ENCODE assay signal across 17 cellular contexts in the genomic region with DNA sequence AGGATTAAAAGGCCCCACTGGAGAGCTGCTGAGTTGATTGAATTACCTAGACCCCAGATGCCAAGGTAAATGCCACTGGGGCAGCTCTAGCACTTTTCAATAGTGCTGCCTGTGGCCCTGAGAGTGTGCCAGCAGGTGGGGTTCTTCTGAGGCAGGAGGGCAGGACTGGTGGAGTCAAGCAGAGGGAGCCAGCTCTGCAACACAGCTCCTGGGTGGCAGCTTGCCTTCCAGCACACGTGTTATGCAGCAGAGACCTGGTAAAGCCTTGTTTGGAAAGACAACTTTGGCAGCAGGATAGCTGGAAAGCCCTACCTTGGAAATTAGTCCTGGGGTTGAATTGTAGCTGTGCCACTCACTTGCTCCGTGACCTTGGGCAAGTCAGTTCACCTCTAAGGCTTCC.
DNase-seq lines count a peak whose midpoint lies in the region; ATAC-seq, FAIRE-seq and TF ChIP-seq lines count a peak whose summit lies in the region.
"Had no signal": no experiment of that assay in that cellular context is flagged by ENCODE, and none has a peak within 500 bp of the region (broad histone marks: within the 10 kb centered on the region; RNA-seq: fewer than 3 reads in every experiment).

No MANE protein-coding gene starts in this region.

- H3K27ac Mint-ChIP-seq in T-cell: no peak overlapping the region

- no peak for TF ChIP-seq POLR2A in prostate gland (IDR thresholded peaks at IDR 0.05)

- CTCF ChIA-PET in T-cell (lab: Charles Lee): interaction anchor here in 1 of 2 donors (1.1 kb wide), 1 partner anchor 382 kb away, joined by 3 read pairs; no protein-coding TSS in a partner anchor

- no peak overlapping the region for H3K4me3 ChIP-seq in Jurkat, Clone E6-1 (ENCODE audit: low read length)
- H3K4me3 ChIP-seq in prostate gland: no peak overlapping the region
- H3K4me3 ChIP-seq: MG63, SJCRH30 had no signal

- ATAC-seq in T-cell (replicated peaks in 1 of 4) (peak in 1 of 4 experiments; percentile 57), HG03135 (IDR thresholded peaks at IDR 0.05; ENCODE audit: unreplicated experiment) (no peak)
- ATAC-seq: esophagus mucosa had no signal

- H3K4me1 ChIP-seq in prostate gland (replicated peaks): peaks cover 2% of the 10 kb centered on the region
- H3K4me1 ChIP-seq: BE2C had no signal

- no peak overlapping the region for H3K4me3 Mint-ChIP-seq in T-cell

- TF ChIP-seq CTCF in prostate gland (IDR thresholded peaks at IDR 0.05): peak in 1 of 4 experiments; percentile 18

- peaks cover 4 to 5% of the 10 kb centered on the region in 2 donors for H3K27me3 Mint-ChIP-seq in T-cell

- no peak for FAIRE-seq in RCC 7860 (lab: Jason Lieb, UNC)
- FAIRE-seq: TTC549, urothelium cell line had no signal

- peak; percentile 15 for DNase-seq in activated CD8-positive, alpha-beta memory T cell treated with anti-CD3 and anti-CD28 coated beads, Interleukin-2, amount 50 U/mL, for 4 hours
- no peak for DNase-seq in activated CD8-positive, alpha-beta memory T cell treated with anti-CD3 and anti-CD28 coated beads, Interleukin-2, amount 50 U/mL, for 48 hours
- DNase-seq in Jurkat, Clone E6-1 (ENCODE audit: low read depth, low spot score): peak; percentile 62
- DNase-seq in T-cell (peak in 25 of 34 experiments; percentile 0 to 32 (median 5)), prostate gland (ENCODE audit: low spot score) (peak; percentile 34), RCC 7860 (ENCODE audit: low spot score) (no peak), midbrain (lab: John Stamatoyannopoulos, UW) (no peak)
- DNase-seq: BE2C; cortex of kidney; DMS79 treated with DMSO at 0.1 percent for 48 hours; MG63; stimulated activated CD4-positive, alpha-beta T cell treated with anti-CD3 and anti-CD28 coated beads, Interleukin-4, amount 100 ng/mL, for 24 hours had no signal

- no peaks in the 10 kb centered on the region for H3K27me3 ChIP-seq in prostate gland (replicated peaks; ENCODE audit: insufficient read depth)
- H3K27me3 ChIP-seq: SJCRH30 had no signal

- H3K4me1 Mint-ChIP-seq in T-cell: no peaks in the 10 kb centered on the region

- WGBS in prostate gland: 59% methylated on average over 2 of the region's 2 CpGs

- intact Hi-C loops in prostate gland (cut with DNase I): no loop called here

- no peak overlapping the region for H3K27ac ChIP-seq in prostate gland
- H3K27ac ChIP-seq: SJCRH30 had no signal

- H3K36me3 ChIP-seq in prostate gland: no peaks in the 10 kb centered on the region
- H3K36me3 ChIP-seq: BE2C, MG63, SJCRH30 had no signal

- POLR2A ChIA-PET in T-cell (lab: Charles Lee): no interaction called here

- H3K9me3 Mint-ChIP-seq in T-cell: no peaks in the 10 kb centered on the region

- H3K9me3 ChIP-seq in prostate gland: no peaks in the 10 kb centered on the region
- H3K9me3 ChIP-seq: BE2C, MG63, SJCRH30 had no signal

- H3K36me3 Mint-ChIP-seq in T-cell: no peaks in the 10 kb centered on the region

Comparison
In these comparisons a context has a peak if more than half of its experiments do, and no peak if none do; other contexts are left out.
1. DNase-seq: peak in activated CD8-positive, alpha-beta memory T cell treated with anti-CD3 and anti-CD28 coated beads, Interleukin-2, amount 50 U/mL, for 4 hours (single experiment), Jurkat, Clone E6-1 (single experiment), T-cell (25 of 34) and prostate gland (single experiment); none in activated CD8-positive, alpha-beta memory T cell treated with anti-CD3 and anti-CD28 coated beads, Interleukin-2, amount 50 U/mL, for 48 hours (single experiment), RCC 7860 (single experiment) and midbrain (single experiment).